In genomic region chr10:63722537-63722936, GRCh38 we compare ENCODE assay signal across 13 cellular contexts.
DNase-seq lines count a peak whose midpoint lies in the region; ATAC-seq and TF ChIP-seq lines count a peak whose summit lies in the region.
"Had no signal": no experiment of that assay in that cellular context is flagged by ENCODE, and none has a peak within 500 bp of the region (broad histone marks: within the 10 kb centered on the region; RNA-seq: fewer than 3 reads in every experiment).

No MANE protein-coding gene starts in this region.

- H2AFZ ChIP-seq in osteoblast (ENCODE audit: low read length) = peak overlapping the region; percentile 33

- no peak overlapping the region for H3K4me3 Mint-ChIP-seq in CD4-positive, alpha-beta T cell
- no peak overlapping the region for H3K4me3 Mint-ChIP-seq in CD8-positive, alpha-beta T cell
- H3K4me3 Mint-ChIP-seq: activated naive CD8-positive, alpha-beta T cell had no signal

- no peak overlapping the region for H3K27ac ChIP-seq in osteoblast (ENCODE audit: low read depth, low read length)
- H3K27ac ChIP-seq in CD4-positive, alpha-beta T cell (ENCODE audit: low read depth, low read length) = no peak overlapping the region
- H3K27ac ChIP-seq in CD8-positive, alpha-beta T cell (ENCODE audit: low read depth, low read length) = no peak overlapping the region
- H3K27ac ChIP-seq: RWPE1 had no signal

- no peaks in the 10 kb centered on the region for H3K79me2 ChIP-seq in osteoblast (ENCODE audit: insufficient read depth, low read length)

- H3K27me3 Mint-ChIP-seq in CD4-positive, alpha-beta T cell = peaks cover 25% of the 10 kb centered on the region
- peaks cover 34% of the 10 kb centered on the region for H3K27me3 Mint-ChIP-seq in CD8-positive, alpha-beta T cell (ENCODE audit: low read depth)

- peaks cover 10% of the 10 kb centered on the region for H3K4me1 Mint-ChIP-seq in CD4-positive, alpha-beta T cell (ENCODE audit: low read depth)
- H3K4me1 Mint-ChIP-seq in CD8-positive, alpha-beta T cell (ENCODE audit: low read depth) = peaks cover 4% of the 10 kb centered on the region

- intact Hi-C loops in CD4-positive, alpha-beta T cell (cut with DNase I, micrococcal nuclease) = loop anchor here (5.0 to 10.0 kb wide), 3 partner anchors 1125 to 1288 kb away; no protein-coding TSS in a partner anchor
- intact Hi-C loops in CD8-positive, alpha-beta T cell (cut with DNase I, micrococcal nuclease) = loop anchor here (10.0 kb wide), 1 partner anchor 1128 kb away; no protein-coding TSS in a partner anchor

- H3K27me3 ChIP-seq in osteoblast (ENCODE audit: insufficient read depth, low read length) = peaks cover 30% of the 10 kb centered on the region
- H3K27me3 ChIP-seq in CD4-positive, alpha-beta T cell (ENCODE audit: control insufficient read depth, insufficient read depth, low read length) = peaks cover 24% of the 10 kb centered on the region
- peaks cover 7% of the 10 kb centered on the region for H3K27me3 ChIP-seq in CD8-positive, alpha-beta T cell (ENCODE audit: insufficient read depth, low read length)

- H3K4me2 ChIP-seq in osteoblast (ENCODE audit: insufficient read depth, low read length) = no peak overlapping the region

- no peak overlapping the region for H3K4me3 ChIP-seq in fibroblast of the aortic adventitia (ENCODE audit: low read depth, low read length)
- no peak overlapping the region for H3K4me3 ChIP-seq in osteoblast (ENCODE audit: insufficient read depth, low read length)
- H3K4me3 ChIP-seq in CD8-positive, alpha-beta T cell (ENCODE audit: low read depth, low read length) = no peak overlapping the region

- H3K36me3 ChIP-seq in osteoblast (ENCODE audit: insufficient read depth, low read length) = no peaks in the 10 kb centered on the region
- no peaks in the 10 kb centered on the region for H3K36me3 ChIP-seq in CD8-positive, alpha-beta T cell (ENCODE audit: insufficient read depth, low read length)

- no peaks in the 10 kb centered on the region for H3K9me3 Mint-ChIP-seq in CD4-positive, alpha-beta T cell
- no peaks in the 10 kb centered on the region for H3K9me3 Mint-ChIP-seq in CD8-positive, alpha-beta T cell

- no peaks in the 10 kb centered on the region for H3K36me3 Mint-ChIP-seq in CD4-positive, alpha-beta T cell (ENCODE audit: low read depth)
- no peaks in the 10 kb centered on the region for H3K36me3 Mint-ChIP-seq in CD8-positive, alpha-beta T cell
- H3K36me3 Mint-ChIP-seq: activated naive CD8-positive, alpha-beta T cell had no signal

- POLR2A ChIA-PET in CD4-positive, alpha-beta T cell (lab: Charles Lee) = no interaction called here
- POLR2A ChIA-PET in CD8-positive, alpha-beta T cell (lab: Charles Lee) = no interaction called here

- H3K9me3 ChIP-seq in osteoblast (ENCODE audit: low read depth, low read length) = no peaks in the 10 kb centered on the region
- no peaks in the 10 kb centered on the region for H3K9me3 ChIP-seq in CD4-positive, alpha-beta T cell (ENCODE audit: control insufficient read depth, low read length)
- no peaks in the 10 kb centered on the region for H3K9me3 ChIP-seq in CD8-positive, alpha-beta T cell (ENCODE audit: low read length)

- no peak for ATAC-seq in GM18873 (IDR thresholded peaks at IDR 0.05; ENCODE audit: low FRiP score, unreplicated experiment)
- no peak for ATAC-seq in HG02642 (IDR thresholded peaks at IDR 0.05; ENCODE audit: poor library complexity, unreplicated experiment)
- ATAC-seq in CD4-positive, alpha-beta T cell (ENCODE audit: poor library complexity) = no peak
- ATAC-seq in CD8-positive, alpha-beta T cell = no peak
- ATAC-seq: esophagus mucosa had no signal

- TF ChIP-seq CTCF in fibroblast of the aortic adventitia (IDR thresholded peaks at IDR 0.05; ENCODE audit: insufficient read depth, low read length) = no peak
- TF ChIP-seq CTCF in osteoblast (IDR thresholded peaks at IDR 0.05; ENCODE audit: extremely low read depth, low read depth, low read length) = no peak
- no peak for TF ChIP-seq CTCF in CD4-positive, alpha-beta T cell (IDR thresholded peaks at IDR 0.05)
- TF ChIP-seq CTCF in CD8-positive, alpha-beta T cell (IDR thresholded peaks at IDR 0.05) = no peak

- peaks cover 7% of the 10 kb centered on the region for H3K4me1 ChIP-seq in osteoblast (ENCODE audit: insufficient read depth, low read length)
- no peaks in the 10 kb centered on the region for H3K4me1 ChIP-seq in CD8-positive, alpha-beta T cell (ENCODE audit: insufficient read depth, low read length)

- CTCF ChIA-PET in CD4-positive, alpha-beta T cell (lab: Charles Lee) = interaction anchor here (1.8 kb wide), 1 partner anchor 93 kb away, joined by 4 read pairs; no protein-coding TSS in a partner anchor
- CTCF ChIA-PET in CD8-positive, alpha-beta T cell (lab: Charles Lee) = interaction anchor here (1.3 to 9.8 kb wide), 4 partner anchors 505 to 561 kb away, joined by 3 to 268 read pairs (median 6); no protein-coding TSS in a partner anchor

- no peaks in the 10 kb centered on the region for H4K20me1 ChIP-seq in osteoblast (ENCODE audit: insufficient read depth, low read length)

- no peak overlapping the region for H3K27ac Mint-ChIP-seq in CD4-positive, alpha-beta T cell
- H3K27ac Mint-ChIP-seq in CD8-positive, alpha-beta T cell = no peak overlapping the region
- H3K27ac Mint-ChIP-seq: activated naive CD8-positive, alpha-beta T cell had no signal

- DNase-seq in AG08395 (ENCODE audit: low spot score) (peak; percentile 48), RPMI7951 (ENCODE audit: low read depth) (peak; percentile 56), fibroblast of the aortic adventitia (ENCODE audit: low read depth) (peak; percentile 86), osteoblast (ENCODE audit: insufficient read length, low spot score, missing footprints) (peak; percentile 69)
- no peak for DNase-seq in CD4-positive, alpha-beta T cell
- DNase-seq in CD8-positive, alpha-beta T cell = no peak
- DNase-seq: activated CD4-positive, alpha-beta T cell treated with anti-CD3 and anti-CD28 coated beads for 4 hours; AML-193 had no signal

Comparison
In these comparisons a context has a peak if more than half of its experiments do, and no peak if none do; other contexts are left out.
1. DNase-seq: peak in AG08395 (single experiment), RPMI7951 (single experiment), fibroblast of the aortic adventitia (single experiment) and osteoblast (single experiment); none in CD4-positive, alpha-beta T cell (0 of 10) and CD8-positive, alpha-beta T cell (0 of 7).